9 cellular contexts compared by ENCODE assay signal in genomic region chr17:76707985-76708807, GRCh38. TPM values are rescaled to one million over a fixed set of nuclear protein-coding genes. Genes with fewer than 3 reads are reported as not detected.
DNase-seq lines count a peak whose midpoint lies in the region; ATAC-seq and TF ChIP-seq lines count a peak whose summit lies in the region.
"Had no signal": no experiment of that assay in that cellular context is flagged by ENCODE, and none has a peak within 500 bp of the region (broad histone marks: within the 10 kb centered on the region; RNA-seq: fewer than 3 reads in every experiment).

No MANE protein-coding gene starts in this region.

- 41 to 72% (median 68%) methylated on average over 14 of the region's 14 CpGs for WGBS in adipose tissue, 3 donors

- ATAC-seq in HG03432 (IDR thresholded peaks at IDR 0.05; ENCODE audit: unreplicated experiment) = no peak
- ATAC-seq: stimulated activated naive B cell treated with anti-CD40 and anti-IgM and Interleukin-4, amounts not matched to agents 10 μg/mL and 1 μg/mL and 100 μg/mL, for 72 hours had no signal

- H3K36me3 ChIP-seq in right atrium auricular region = peaks cover 6% of the 10 kb centered on the region

- H3K9me3 ChIP-seq in right atrium auricular region = no peaks in the 10 kb centered on the region

- TF ChIP-seq CTCF in GM12865 (IDR thresholded peaks at IDR 0.05; ENCODE audit: insufficient read depth, low read depth, low read length, missing control alignments) = peak; percentile 5
- TF ChIP-seq CTCF in right atrium auricular region (IDR thresholded peaks at IDR 0.05) = peak; percentile 37 to 65
- peak; percentile 89 for TF ChIP-seq CTCF in retinal pigment epithelial cell (conservative IDR thresholded peaks at IDR 0.05; ENCODE audit: low read depth, low read length)

- H3K27ac ChIP-seq in adipose tissue (ENCODE audit: low read depth, low read length) (peak overlapping the region; percentile 49), right atrium auricular region (peak overlapping the region; percentile 98)

- H3K27me3 ChIP-seq in right atrium auricular region = no peaks in the 10 kb centered on the region

- H3K4me1 ChIP-seq in right atrium auricular region = peaks cover 0 to 78% of the 10 kb centered on the region in 2 donors

- DNase-seq in GM12865 (ENCODE audit: low read depth) (no peak), right atrium auricular region (ENCODE audit: low spot score) (no peak), retinal pigment epithelial cell (ENCODE audit: low read depth) (no peak), NOMO-1 (lab: John Stamatoyannopoulos, UW; ENCODE audit: unreplicated experiment in 2 of 2) (no peak)
- no peak for DNase-seq in activated T-cell treated with anti-CD3 and anti-CD28 coated beads, Interleukin-2, amount 50 U/mL, for 1 hour
- no peak for DNase-seq in activated CD4-positive, alpha-beta T cell treated with anti-CD3 and anti-CD28 coated beads for 4 hours
- DNase-seq: stimulated activated naive B cell treated with anti-CD40 and anti-IgM and Interleukin-4, amounts not matched to agents 10 μg/mL and 1 μg/mL and 100 μg/mL, for 72 hours had no signal

- H3K4me3 ChIP-seq in GM12865 (ENCODE audit: low read depth, low read length) = no peak overlapping the region
- H3K4me3 ChIP-seq in right atrium auricular region = peak overlapping the region; percentile 62 to 90
- H3K4me3 ChIP-seq in retinal pigment epithelial cell (ENCODE audit: low read length) = no peak overlapping the region

RNA-seq across cellular contexts. Expression of gene MXRA7, which starts 2.6 kb away (rescaled TPM):
- 100 to 1,000 TPM in 2 of 3 donors, 10 to 100 TPM in 1; 47.6 to 192 (median 176) TPM for polyA plus RNA-seq in adipose tissue
- 100 to 1,000 TPM; 440 to 644 TPM for total RNA-seq in right atrium auricular region

RNA-seq across cellular contexts. Expression of gene JMJD6, which starts 18.2 kb away (rescaled TPM):
- polyA plus RNA-seq in adipose tissue = 10 to 100 TPM; 19.3 to 51.5 (median 32.4) TPM
- total RNA-seq in right atrium auricular region = 10 to 100 TPM; 35.0 to 37.4 TPM

RNA-seq across cellular contexts. Expression of gene METTL23, which starts 18.4 kb away (rescaled TPM):
- 10 to 100 TPM; 30.2 to 33.4 (median 30.9) TPM for polyA plus RNA-seq in adipose tissue
- 10 to 100 TPM; 22.6 to 26.8 TPM for total RNA-seq in right atrium auricular region

RNA-seq across cellular contexts. Expression of gene SRSF2, which starts 28.9 kb away (rescaled TPM):
- 100 to 1,000 TPM in 2 of 3 donors, 10 to 100 TPM in 1; 60.6 to 298 (median 109) TPM for polyA plus RNA-seq in adipose tissue
- 100 to 1,000 TPM in 1 of 2 donors, 10 to 100 TPM in 1; 78.3 to 135 TPM for total RNA-seq in right atrium auricular region

RNA-seq across cellular contexts. Expression of gene MFSD11, which starts 29.7 kb away (rescaled TPM):
- polyA plus RNA-seq in adipose tissue = 10 to 100 TPM in 2 of 3 donors, 1 to 10 TPM in 1; 8.5 to 15.4 (median 15.0) TPM
- total RNA-seq in right atrium auricular region = 10 to 100 TPM; 24.8 to 29.3 TPM

Comparison
In these comparisons a context has a peak if more than half of its experiments do, and no peak if none do; other contexts are left out.
1. H3K4me3 ChIP-seq: peak in right atrium auricular region (2 of 2); none in GM12865 (single experiment) and retinal pigment epithelial cell (single experiment).
2. CTCF ChIP-seq: peak in every context shown above with its lines; median percentile 89 in retinal pigment epithelial cell; 51 in right atrium auricular region; 5 in GM12865.